Comparison of ENCODE assay signal across 8 cellular contexts in genomic region chr1:25619101-25619890, GRCh38. TPM values are rescaled to one million over a fixed set of nuclear protein-coding genes. Genes with fewer than 3 reads are reported as not detected.
A peak's percentile ranks its signal among the peaks of the same experiment; 100 is the strongest.
DNase-seq lines count a peak whose midpoint lies in the region; ATAC-seq and TF ChIP-seq lines count a peak whose summit lies in the region.

No MANE protein-coding gene starts in this region.

- peaks cover 12 to 20% (median 13%) of the 10 kb centered on the region in 3 donors for H3K4me1 Mint-ChIP-seq in IgD-negative memory B cell
- peaks cover 28% of the 10 kb centered on the region for H3K4me1 Mint-ChIP-seq in chondrocyte (ENCODE audit: low read depth)

- H3K27me3 ChIP-seq in lower lobe of right lung (ENCODE audit: low read depth) = no peaks in the 10 kb centered on the region

- no peak overlapping the region for H3K27ac ChIP-seq in lower lobe of right lung

- ATAC-seq in lower lobe of right lung (no peak), HG03571 (IDR thresholded peaks at IDR 0.05; ENCODE audit: unreplicated experiment) (no peak)

- H3K36me3 ChIP-seq in lower lobe of right lung = no peaks in the 10 kb centered on the region

- H3K4me3 Mint-ChIP-seq in IgD-negative memory B cell (peak overlapping the region in 3 of 4 donors; percentile 77 to 80 (median 78)), chondrocyte (ENCODE audit: unreplicated experiment) (peak overlapping the region; percentile 50)

- TF ChIP-seq CTCF in WI38 (IDR thresholded peaks at IDR 0.05; ENCODE audit: low read depth, low read length) (peak; percentile 94), chondrocyte (IDR thresholded peaks at IDR 0.05) (peak; percentile 89), lower lobe of right lung (IDR thresholded peaks at IDR 0.05) (peak; percentile 83)

- H3K27me3 Mint-ChIP-seq in IgD-negative memory B cell (peaks cover 28% of the 10 kb centered on the region), chondrocyte (ENCODE audit: low read depth) (peaks cover 4% of the 10 kb centered on the region)

- no peaks in the 10 kb centered on the region for H3K9me3 ChIP-seq in lower lobe of right lung

- H3K9me3 Mint-ChIP-seq in IgD-negative memory B cell = no peaks in the 10 kb centered on the region
- no peaks in the 10 kb centered on the region for H3K9me3 Mint-ChIP-seq in chondrocyte (ENCODE audit: low read depth)

- intact Hi-C loops in lower lobe of right lung (cut with DNase I) = loop anchor here (10.0 kb wide), 1 partner anchor 176 kb away; no protein-coding TSS in a partner anchor

- peaks cover 43% of the 10 kb centered on the region for H3K4me1 ChIP-seq in lower lobe of right lung

- H3K36me3 Mint-ChIP-seq in IgD-negative memory B cell (no peaks in the 10 kb centered on the region), chondrocyte (ENCODE audit: low read depth) (no peaks in the 10 kb centered on the region)

- H3K4me3 ChIP-seq in WI38 (ENCODE audit: low read depth, low read length) (peak overlapping the region; percentile 68), lower lobe of right lung (peak overlapping the region; percentile 70)

- DNase-seq in COLO668 (lab: John Stamatoyannopoulos, UW; ENCODE audit: unreplicated experiment) (peak; percentile 68), chondrocyte (ENCODE audit: low spot score) (no peak), lower lobe of right lung (no peak), superior temporal gyrus (ENCODE audit: extremely low spot score) (peak; percentile 80), HK-2 (ENCODE audit: unreplicated experiment) (no peak)

- H3K27ac Mint-ChIP-seq in IgD-negative memory B cell (peak overlapping the region in 2 of 3 donors; percentile 48 to 54), chondrocyte (ENCODE audit: unreplicated experiment) (no peak overlapping the region)

RNA-seq across cellular contexts. Expression of gene MAN1C1, which starts 2.7 kb away (rescaled TPM):
- polyA plus RNA-seq in IgD-negative memory B cell = 0.49 TPM
- total RNA-seq in chondrocyte (10.7 to 11.3 TPM (median 10.9 TPM) in 3 replicates), lower lobe of right lung (20.4 TPM)

Comparison
In these comparisons a context has a peak if more than half of its experiments do, and no peak if none do; other contexts are left out.
1. DNase-seq: peak in COLO668 (single experiment) and superior temporal gyrus (single experiment); none in chondrocyte (single experiment), lower lobe of right lung (single experiment) and HK-2 (single experiment).
2. Peak in every context shown above with its lines, with median percentiles within 50 percentile points of each other: CTCF ChIP-seq.